Comparison of ENCODE assay signal across 16 cellular contexts in genomic region chr10:20492447-20492846, GRCh38.
DNase-seq lines count a peak whose midpoint lies in the region; ATAC-seq and TF ChIP-seq lines count a peak whose summit lies in the region.
"Had no signal": no experiment of that assay in that cellular context is flagged by ENCODE, and none has a peak within 500 bp of the region (broad histone marks: within the 10 kb centered on the region; RNA-seq: fewer than 3 reads in every experiment).

No MANE protein-coding gene starts in this region.

- H3K4me1 Mint-ChIP-seq in nephron progenitor cell, result no peaks in the 10 kb centered on the region
- H3K4me1 Mint-ChIP-seq in CD4-positive, alpha-beta T cell (ENCODE audit: low read depth), result no peaks in the 10 kb centered on the region

- H3K27ac Mint-ChIP-seq in nephron progenitor cell, result no peak overlapping the region
- no peak overlapping the region for H3K27ac Mint-ChIP-seq in CD4-positive, alpha-beta T cell
- H3K27ac Mint-ChIP-seq: activated CD4-positive, alpha-beta memory T cell treated with anti-CD3 and anti-CD28 coated beads for 36 hours; IgD-negative memory B cell had no signal

- no peaks in the 10 kb centered on the region for H3K36me3 Mint-ChIP-seq in nephron progenitor cell (ENCODE audit: low read depth)
- no peaks in the 10 kb centered on the region for H3K36me3 Mint-ChIP-seq in CD4-positive, alpha-beta T cell (ENCODE audit: low read depth)
- H3K36me3 Mint-ChIP-seq: activated CD4-positive, alpha-beta memory T cell treated with anti-CD3 and anti-CD28 coated beads for 36 hours had no signal

- intact Hi-C loops in CD4-positive, alpha-beta T cell (cut with DNase I, micrococcal nuclease), result no loop called here

- H3K27ac ChIP-seq in CD4-positive, alpha-beta T cell (ENCODE audit: low read depth, low read length), result no peak overlapping the region

- ATAC-seq in CD4-positive, alpha-beta T cell (ENCODE audit: poor library complexity), result no peak
- no peak for ATAC-seq in GM21576 (IDR thresholded peaks at IDR 0.05; ENCODE audit: unreplicated experiment)
- ATAC-seq: left lobe of liver, mucosa of descending colon had no signal

- CTCF ChIA-PET in CD4-positive, alpha-beta T cell (lab: Charles Lee), result no interaction called here

- no peak overlapping the region for H3K4me3 Mint-ChIP-seq in nephron progenitor cell
- H3K4me3 Mint-ChIP-seq in CD4-positive, alpha-beta T cell, result no peak overlapping the region
- H3K4me3 Mint-ChIP-seq: activated CD4-positive, alpha-beta memory T cell treated with anti-CD3 and anti-CD28 coated beads for 36 hours; IgD-negative memory B cell had no signal

- no peaks in the 10 kb centered on the region for H3K27me3 ChIP-seq in CD4-positive, alpha-beta T cell (ENCODE audit: control insufficient read depth, insufficient read depth, low read length)

- no peaks in the 10 kb centered on the region for H3K27me3 Mint-ChIP-seq in nephron progenitor cell (ENCODE audit: low read depth, poor library complexity)
- H3K27me3 Mint-ChIP-seq in CD4-positive, alpha-beta T cell, result no peaks in the 10 kb centered on the region
- H3K27me3 Mint-ChIP-seq: activated CD4-positive, alpha-beta memory T cell treated with anti-CD3 and anti-CD28 coated beads for 36 hours; IgD-negative memory B cell had no signal

- peaks cover 24% of the 10 kb centered on the region for H3K9me3 Mint-ChIP-seq in nephron progenitor cell
- peaks cover 7% of the 10 kb centered on the region for H3K9me3 Mint-ChIP-seq in CD4-positive, alpha-beta T cell

- H3K9me3 ChIP-seq in CD4-positive, alpha-beta T cell (ENCODE audit: control insufficient read depth, low read length), result no peaks in the 10 kb centered on the region
- H3K9me3 ChIP-seq: mucosa of descending colon had no signal

- DNase-seq in NCI-H226 (peak; percentile 33), amniotic epithelial cell (ENCODE audit: low read depth) (peak; percentile 75), nephron progenitor cell (no peak), NCI-H1105 treated with DMSO at 0.1 percent for 48 hours (lab: John Stamatoyannopoulos, UW) (no peak)
- no peak for DNase-seq in CD4-positive, alpha-beta T cell
- DNase-seq in activated effector memory CD4-positive, alpha-beta T cell treated with Interleukin-2 at 50 U/mL for 16 hours, result no peak
- DNase-seq: activated CD4-positive, alpha-beta memory T cell treated with anti-CD3 and anti-CD28 coated beads for 36 hours; DMS53; mucosa of descending colon; NCI-H2171; SIG-M5; stimulated activated CD4-positive, alpha-beta T cell treated with anti-CD3 and anti-CD28 coated beads, Interleukin-4, amount 100 ng/mL, for 24 hours had no signal

- POLR2A ChIA-PET in CD4-positive, alpha-beta T cell (lab: Charles Lee), result no interaction called here

- peak; percentile 28; the same call in 1 of the 3 replicates for TF ChIP-seq CTCF in GM12872 (IDR thresholded peaks at IDR 0.05; ENCODE audit: insufficient read depth, low read depth, low read length)
- peak; percentile 18 for TF ChIP-seq CTCF in nephron progenitor cell (IDR thresholded peaks at IDR 0.05)
- no peak for TF ChIP-seq CTCF in CD4-positive, alpha-beta T cell (IDR thresholded peaks at IDR 0.05)

Comparison
In these comparisons a context has a peak if more than half of its experiments do, and no peak if none do; other contexts are left out.
1. DNase-seq: peak in NCI-H226 (single experiment) and amniotic epithelial cell (single experiment); none in nephron progenitor cell (single experiment), CD4-positive, alpha-beta T cell (0 of 10), activated effector memory CD4-positive, alpha-beta T cell treated with Interleukin-2 at 50 U/mL for 16 hours (single experiment) and NCI-H1105 treated with DMSO at 0.1 percent for 48 hours (single experiment).